Comparison of ENCODE assay signal across 9 cellular contexts in the genomic region with DNA sequence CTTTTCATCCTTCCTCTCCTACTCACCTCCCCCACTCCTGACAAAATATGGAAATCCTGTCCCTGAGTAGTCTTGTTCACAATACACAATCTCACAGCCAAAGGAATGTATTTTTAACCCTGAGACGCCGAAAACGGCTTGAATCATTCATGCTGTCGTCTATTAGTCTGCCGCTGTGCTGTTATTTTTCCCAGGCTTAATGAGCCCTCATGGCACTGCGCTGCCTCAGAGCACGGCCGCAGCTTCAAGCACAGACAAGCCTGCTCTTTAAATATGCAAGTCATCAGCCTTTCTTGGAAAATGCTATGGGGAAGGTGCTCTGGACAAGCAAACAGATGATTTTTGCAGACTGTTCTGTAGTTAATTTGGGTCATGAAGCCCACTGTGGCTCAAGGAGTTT.
DNase-seq lines count a peak whose midpoint lies in the region; TF ChIP-seq lines count a peak whose summit lies in the region.
"Had no signal": no experiment of that assay in that cellular context is flagged by ENCODE, and none has a peak within 500 bp of the region (broad histone marks: within the 10 kb centered on the region; RNA-seq: fewer than 3 reads in every experiment).

No MANE protein-coding gene starts in this region.

- peak overlapping the region; percentile 33 for H2AFZ ChIP-seq in neuron (ENCODE audit: low read depth, low read length)

- H3K27ac ChIP-seq in esophagus squamous epithelium = peak overlapping the region; percentile 70 to 84 (median 76)
- no peak overlapping the region for H3K27ac ChIP-seq in testis
- H3K27ac ChIP-seq: upper lobe of right lung had no signal

- no peak overlapping the region for H3K4me3 ChIP-seq in esophagus squamous epithelium
- H3K4me3 ChIP-seq in neuron (ENCODE audit: low read length) = peak overlapping the region; percentile 25
- H3K4me3 ChIP-seq in testis = no peak overlapping the region
- H3K4me3 ChIP-seq: upper lobe of right lung had no signal

- H3K36me3 ChIP-seq in esophagus squamous epithelium (no peaks in the 10 kb centered on the region), neuron (ENCODE audit: insufficient read depth, low read length) (no peaks in the 10 kb centered on the region), testis (ENCODE audit: low read depth, missing control alignments) (no peaks in the 10 kb centered on the region)
- H3K36me3 ChIP-seq: upper lobe of right lung had no signal

- H3K27me3 ChIP-seq in esophagus squamous epithelium = no peaks in the 10 kb centered on the region
- no peaks in the 10 kb centered on the region for H3K27me3 ChIP-seq in neuron (ENCODE audit: insufficient read depth, low read length)
- no peaks in the 10 kb centered on the region for H3K27me3 ChIP-seq in testis
- H3K27me3 ChIP-seq: upper lobe of right lung had no signal

- H3K9me3 ChIP-seq in esophagus squamous epithelium (peaks cover 0 to 8% (median 5%) of the 10 kb centered on the region in 3 donors), neuron (ENCODE audit: low read length) (no peaks in the 10 kb centered on the region), testis (no peaks in the 10 kb centered on the region)
- H3K9me3 ChIP-seq: upper lobe of right lung had no signal

- DNase-seq in ELF-1 (ENCODE audit: low read depth, low spot score) (peak; percentile 50), NCI-H526 (lab: John Stamatoyannopoulos, UW) (peak; percentile 20 to 50), esophagus squamous epithelium (lab: John Stamatoyannopoulos, UW) (no peak), RKO (ENCODE audit: low spot score) (no peak), testis (no peak), NCI-H226 (no peak)
- no peak for DNase-seq in central memory CD4-positive, alpha-beta T cell
- DNase-seq: upper lobe of right lung had no signal

- 11 to 31% methylated on average over 7 to 8 of the region's 8 CpGs for WGBS in esophagus squamous epithelium, 2 donors
- WGBS in testis, 2 donors = 47 to 53% methylated on average over 8 of the region's 8 CpGs

- H3K4me1 ChIP-seq in esophagus squamous epithelium (peaks cover 19 to 47% (median 20%) of the 10 kb centered on the region in 3 donors), neuron (ENCODE audit: insufficient read depth, low read length) (peaks cover 42% of the 10 kb centered on the region), testis (peaks cover 10% of the 10 kb centered on the region)

- TF ChIP-seq POLR2A in esophagus squamous epithelium (IDR thresholded peaks at IDR 0.05) (no peak), testis (IDR thresholded peaks at IDR 0.05) (no peak)

- TF ChIP-seq CTCF in esophagus squamous epithelium (IDR thresholded peaks at IDR 0.05) = no peak
- no peak for TF ChIP-seq CTCF in testis (IDR thresholded peaks at IDR 0.05)

- intact Hi-C loops in esophagus squamous epithelium (cut with DNase I) = no loop called here
- intact Hi-C loops in testis (cut with DNase I; ENCODE audit: low total_unique reads) = no loop called here

Comparison
In these comparisons a context has a peak if more than half of its experiments do, and no peak if none do; other contexts are left out.
1. DNase-seq: peak in ELF-1 (single experiment) and NCI-H526 (2 of 2); none in esophagus squamous epithelium (single experiment), central memory CD4-positive, alpha-beta T cell (single experiment), RKO (single experiment), testis (single experiment) and NCI-H226 (single experiment).
2. H3K27ac ChIP-seq: peak in esophagus squamous epithelium (4 of 4); none in testis (0 of 2).